ENCODE assay signal across 11 cellular contexts in the genomic region with DNA sequence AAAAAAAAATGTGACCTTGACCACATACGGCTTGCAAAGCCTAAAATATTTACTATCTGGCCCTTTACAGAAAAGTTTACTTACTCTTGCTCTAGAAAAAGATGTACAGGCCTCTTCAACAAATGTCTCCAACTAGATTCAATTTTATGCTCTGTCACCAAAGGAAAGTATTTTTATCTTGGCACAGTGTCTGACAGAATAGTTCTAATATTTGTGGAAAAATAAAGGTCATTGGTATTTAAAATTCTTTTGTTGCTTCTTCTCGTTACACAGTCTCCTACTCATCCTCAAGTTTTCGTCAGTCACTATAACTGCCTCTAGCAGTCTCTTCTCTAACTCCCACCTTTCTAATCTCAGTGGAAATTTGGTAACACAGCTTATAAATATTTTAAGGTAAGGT. TPM values are rescaled to one million over a fixed set of nuclear protein-coding genes. Genes with fewer than 3 reads are reported as not detected.
DNase-seq lines count a peak whose midpoint lies in the region; ATAC-seq, FAIRE-seq and TF ChIP-seq lines count a peak whose summit lies in the region.
"Had no signal": no experiment of that assay in that cellular context is flagged by ENCODE, and none has a peak within 500 bp of the region (broad histone marks: within the 10 kb centered on the region; RNA-seq: fewer than 3 reads in every experiment).

No MANE protein-coding gene starts in this region.

- H3K9me3 ChIP-seq in A549 (no peaks in the 10 kb centered on the region), GM23248 (ENCODE audit: low read depth) (no peaks in the 10 kb centered on the region)

- H3K4me1 Mint-ChIP-seq in mesothelial cell of epicardium: peaks cover 29% of the 10 kb centered on the region

- H3K9me3 Mint-ChIP-seq in mesothelial cell of epicardium: no peaks in the 10 kb centered on the region

- H2AFZ ChIP-seq in GM23248: 0 out of 2 replicates have a peak overlapping the region, but pooled peaks have one; percentile 92

- WGBS in A549 (ENCODE audit: missing lambda C conversion rate): 44% methylated on average over 3 of the region's 3 CpGs
- WGBS in GM23248 (ENCODE audit: low coverage in 1 of 2, low lambda C conversion rate in 2 of 2, missing lambda C conversion rate in 2 of 2), 2 experiments: 9% methylated on average over 3 of the region's 3 CpGs

- no peaks in the 10 kb centered on the region for H3K27me3 Mint-ChIP-seq in mesothelial cell of epicardium (ENCODE audit: low read depth)

- TF ChIP-seq CTCF in A549 (IDR thresholded peaks at IDR 0.05) (no peak), astrocyte of the spinal cord (IDR thresholded peaks at IDR 0.05; ENCODE audit: low read depth, low read length) (no peak), mesothelial cell of epicardium (IDR thresholded peaks at IDR 0.05; ENCODE audit: unreplicated experiment) (no peak)

- TF ChIP-seq EP300 in A549 (IDR thresholded peaks at IDR 0.05): no peak

- POLR2A ChIA-PET in A549 (lab: Yijun Ruan, JAX): no interaction called here

- H3K36me3 ChIP-seq in GM23248 (ENCODE audit: low read depth): no peaks in the 10 kb centered on the region

- H3F3A ChIP-seq in GM23248 (ENCODE audit: insufficient read depth): peaks cover 47% of the 10 kb centered on the region

- TF ChIP-seq RAD21 in A549 (conservative IDR thresholded peaks at IDR 0.05 in 1 of 2, IDR thresholded peaks at IDR 0.05 in 1 of 2): no peak

- no peak for FAIRE-seq in A549 (lab: Jason Lieb, UNC)

- peak overlapping the region; percentile 43 for H3K27ac Mint-ChIP-seq in mesothelial cell of epicardium

- no peak for DNase-seq in A549 (ENCODE audit: low read depth in 1 of 2, low spot score in 1 of 2)
- DNase-seq in GM23248: peak; percentile 65
- DNase-seq in astrocyte of the spinal cord (ENCODE audit: low read depth, low spot score): peak; percentile 46
- no peak for DNase-seq in mesothelial cell of epicardium (ENCODE audit: low spot score in 2 of 2, unreplicated experiment in 2 of 2)
- DNase-seq in NK-92 treated with Interleukin-12 subunit alpha and Interleukin-12 subunit beta, amount 100 ng/mL, for 24 hours (lab: John Stamatoyannopoulos, UW): no peak
- no peak for DNase-seq in sciatic nerve (ENCODE audit: low spot score)
- no peak for DNase-seq in left lobe of liver (ENCODE audit: low spot score)
- DNase-seq: activated CD4-positive, alpha-beta T cell treated with anti-CD3 and anti-CD28 coated beads, Interleukin-2, amount 50 U/mL, for 1 hour; DMS153 had no signal

- ATAC-seq in A549: no peak
- ATAC-seq in sciatic nerve: no peak
- ATAC-seq in GM21447 (IDR thresholded peaks at IDR 0.05; ENCODE audit: unreplicated experiment): no peak
- no peak for ATAC-seq in left lobe of liver

- peak overlapping the region; percentile 82 for H3K4me2 ChIP-seq in A549
- H3K4me2 ChIP-seq in GM23248 (ENCODE audit: unreplicated experiment): peak overlapping the region; percentile 83

- no peak for TF ChIP-seq POLR2A in A549 (IDR thresholded peaks at IDR 0.05; ENCODE audit: low read length)

- no peaks in the 10 kb centered on the region for H3K36me3 Mint-ChIP-seq in mesothelial cell of epicardium

- intact Hi-C loops in sciatic nerve (cut with DNase I): no loop called here

- no peaks in the 10 kb centered on the region for H3K9me2 ChIP-seq in GM23248 (ENCODE audit: insufficient read depth)

- H3K27ac ChIP-seq in A549 (peak overlapping the region; percentile 94 to 97), GM23248 (peak overlapping the region; percentile 75)
- H3K27ac ChIP-seq: KMS-11 had no signal

- in situ Hi-C loops in GM23248 (cut with MboI) (no loop called here), astrocyte of the spinal cord (cut with HindIII; ENCODE audit: low sequenced_read_pairs) (no loop called here)

- peaks cover 72% of the 10 kb centered on the region for H3K4me1 ChIP-seq in A549
- peaks cover 52% of the 10 kb centered on the region for H3K4me1 ChIP-seq in GM23248 (ENCODE audit: insufficient read depth)

- H3K4me3 ChIP-seq in A549: peak overlapping the region; percentile 85
- peak overlapping the region; percentile 82 for H3K4me3 ChIP-seq in GM23248
- no peak overlapping the region for H3K4me3 ChIP-seq in astrocyte of the spinal cord (ENCODE audit: low read depth, low read length)

- peak overlapping the region; percentile 87; the same call in 1 of the 2 replicates for H3K9ac ChIP-seq in GM23248
- H3K9ac ChIP-seq: KMS-11 had no signal

- no peak overlapping the region for H3K4me3 Mint-ChIP-seq in mesothelial cell of epicardium

- peaks cover 40% of the 10 kb centered on the region for H3K79me2 ChIP-seq in GM23248 (ENCODE audit: insufficient read depth)

- CTCF ChIA-PET in A549 (lab: Yijun Ruan, JAX): interaction anchor here (1.4 to 1.7 kb wide), 2 partner anchors 35 to 41 kb away, joined by 3 to 7 read pairs; no protein-coding TSS in a partner anchor

- no peaks in the 10 kb centered on the region for H3K27me3 ChIP-seq in GM23248 (replicated peaks; ENCODE audit: insufficient read depth)

- H4K20me1 ChIP-seq in GM23248 (ENCODE audit: insufficient read depth): no peaks in the 10 kb centered on the region

TF ChIP-seq in A549, 52 proteins besides CTCF, POLR2A, EP300 and RAD21:
- no peak for TF ChIP-seq EHMT2 (IDR thresholded peaks at IDR 0.05; ENCODE audit: low read depth)

RNA-seq across cellular contexts. Expression of a gene that starts 1.4 kb away (rescaled TPM):
- polyA plus RNA-seq in A549 (2011; rRNA removed) (7.4 and 8.5 TPM in 2 replicates), A549 (2017; fragmentation: RNase III; extraction: RNeasy Plus Mini Kit Qiagen cat#74134 plus additional on column Dnase treatment) (7.6 to 9.5 TPM (median 8.5 TPM) in 3 replicates), GM23248 (2016; fragmentation: Nextera tagmentation; extraction: Ambion mirVana) (3.6 and 4.0 TPM in 2 replicates)
- polyA plus RNA-seq in A549 (2012; cell fraction: cytosol; rRNA removed): 5.5 and 6.7 TPM in 2 replicates
- polyA plus RNA-seq in A549 (2012; cell fraction: nucleus; rRNA removed): 3.3 and 4.3 TPM in 2 replicates
- polyA minus RNA-seq in A549 (2011; rRNA and poly(A)+ RNA removed): 5.5 and 5.9 TPM in 2 replicates
- 2.8 and 3.0 TPM in 2 replicates for total RNA-seq in GM23248 (2014; rRNA removed; shearing (Covaris generic))
- total RNA-seq in mesothelial cell of epicardium (0.80 to 1.4 TPM (median 1.0 TPM) in 3 replicates), sciatic nerve (4.8 TPM), left lobe of liver (13.3 TPM)

RNA-seq across cellular contexts. Expression of a gene that starts 1.7 kb away (rescaled TPM):
- polyA plus RNA-seq in A549 (2011; rRNA removed): 78.4 and 87.1 TPM in 2 replicates
- polyA plus RNA-seq in A549 (2012; cell fraction: cytosol; rRNA removed): 36.4 and 40.0 TPM in 2 replicates
- polyA plus RNA-seq in A549 (2012; cell fraction: nucleus; rRNA removed): 23.5 and 26.3 TPM in 2 replicates
- 52.9 to 54.0 TPM (median 53.7 TPM) in 3 replicates for polyA plus RNA-seq in A549 (2017; fragmentation: RNase III; extraction: RNeasy Plus Mini Kit Qiagen cat#74134 plus additional on column Dnase treatment)
- polyA minus RNA-seq in A549 (2011; rRNA and poly(A)+ RNA removed): 60.8 and 68.7 TPM in 2 replicates
- total RNA-seq in GM23248 (2014; rRNA removed; shearing (Covaris generic)): 22.8 and 35.2 TPM in 2 replicates
- 45.6 and 46.1 TPM in 2 replicates for polyA plus RNA-seq in GM23248 (2016; fragmentation: Nextera tagmentation; extraction: Ambion mirVana)
- total RNA-seq in mesothelial cell of epicardium: 36.3 to 45.6 TPM (median 43.5 TPM) in 3 replicates
- 38.2 TPM for total RNA-seq in sciatic nerve
- 16.7 TPM for total RNA-seq in left lobe of liver

Comparison
In these comparisons a context has a peak if more than half of its experiments do, and no peak if none do; other contexts are left out.
1. DNase-seq: peak in GM23248 (single experiment) and astrocyte of the spinal cord (single experiment); none in A549 (0 of 2), mesothelial cell of epicardium (0 of 2), NK-92 treated with Interleukin-12 subunit alpha and Interleukin-12 subunit beta, amount 100 ng/mL, for 24 hours (single experiment), sciatic nerve (single experiment) and left lobe of liver (single experiment).